30 cellular contexts compared by ENCODE assay signal in genomic region chr1:228284148-228284495, GRCh38.
"Had no signal": no experiment of that assay in that cellular context is flagged by ENCODE, and none has a peak within 500 bp of the region (broad histone marks: within the 10 kb centered on the region; RNA-seq: fewer than 3 reads in every experiment).

No MANE protein-coding gene starts in this region.

- DNase-seq: activated CD4-positive, alpha-beta T cell treated with anti-CD3 and anti-CD28 coated beads, Interleukin-2, amount 10 ng/mL, durations not matched to agents 24 days and 14 days; activated CD4-positive, alpha-beta T cell treated with anti-CD3 and anti-CD28 coated beads, Interleukin-2, amount 50 U/mL, for 4 hours; activated CD8-positive, alpha-beta T cell treated with anti-CD3 and anti-CD28 coated beads for 36 hours; activated gamma-delta T cell treated with Interleukin-2 at 50 U/mL for 16 hours; activated naive CD8-positive, alpha-beta T cell treated with anti-CD3 and anti-CD28 coated beads for 36 hours; activated T-cell treated with anti-CD3 and anti-CD28 coated beads for 4 hours; activated T-cell treated with anti-CD3 and anti-CD28 coated beads, Interleukin-2, amount 50 U/mL, for 4 hours; amniotic stem cell; caudate nucleus; Karpas-422; KBM-7; NCI-H1105; NCI-H1436; NCI-H1694; NCI-H1930; NCI-H2081 treated with DMSO at 0.1 percent for 48 hours; NCI-H226; NCI-H446 treated with DMSO at 0.1 percent for 48 hours; NCI-H524; NCI-H69; NK-92 treated with Interleukin-12 subunit alpha and Interleukin-12 subunit beta, amount 100 ng/mL, for 24 hours; PC-9; SHP77; SK-N-SH had no signal

- H3K27me3 Mint-ChIP-seq: activated CD4-positive, alpha-beta T cell treated with anti-CD3 and anti-CD28 coated beads, Interleukin-2, amount 10 ng/mL, durations not matched to agents 24 days and 14 days; activated CD8-positive, alpha-beta T cell treated with anti-CD3 and anti-CD28 coated beads for 36 hours; activated naive CD8-positive, alpha-beta T cell treated with anti-CD3 and anti-CD28 coated beads for 36 hours; IgD-negative memory B cell had no signal

- H3K4me1 ChIP-seq: SJSA1 had no signal

- H3K9me3 ChIP-seq: SJSA1, SK-N-SH had no signal

- H3K27me3 ChIP-seq: SJSA1 had no signal

- H3K4me3 ChIP-seq: PC-9, SJSA1 had no signal

- H3K36me3 Mint-ChIP-seq: activated naive CD8-positive, alpha-beta T cell treated with anti-CD3 and anti-CD28 coated beads for 36 hours; IgD-negative memory B cell had no signal

- H3K36me3 ChIP-seq: SJSA1 had no signal

- H3K4me1 Mint-ChIP-seq: activated CD4-positive, alpha-beta T cell treated with anti-CD3 and anti-CD28 coated beads, Interleukin-2, amount 10 ng/mL, durations not matched to agents 24 days and 14 days; IgD-negative memory B cell had no signal

- H3K27ac Mint-ChIP-seq: activated CD4-positive, alpha-beta T cell treated with anti-CD3 and anti-CD28 coated beads, Interleukin-2, amount 10 ng/mL, durations not matched to agents 24 days and 14 days; activated CD8-positive, alpha-beta T cell treated with anti-CD3 and anti-CD28 coated beads for 36 hours; activated naive CD8-positive, alpha-beta T cell treated with anti-CD3 and anti-CD28 coated beads for 36 hours; activated T-helper 1 cell treated with anti-CD3 and anti-CD28 coated beads, Interleukin-12 subunit alpha, Interleukin-12 subunit beta, Interleukin-2, Interleukin-4 antibody, amounts not matched to agents 30 ng/mL and 10 ng/mL and 1 ng/mL, durations not matched to agents 14 hours and 24 hours and 36 hours; IgD-negative memory B cell; T-helper 1 cell treated with Interleukin-12 subunit alpha and Interleukin-12 subunit beta and Interleukin-4 antibody, amounts not matched to agents 30 μg/mL and 1 μg/mL, for 36 hours; T-helper 2 cell treated with Interferon-gamma antibody and Interleukin-4, amounts not matched to agents 5 μg/mL and 100 μg/mL, for 36 hours had no signal

- H3K27ac ChIP-seq: PC-9, RWPE1, SJSA1 had no signal

- H3K9me3 Mint-ChIP-seq: activated CD4-positive, alpha-beta T cell treated with anti-CD3 and anti-CD28 coated beads, Interleukin-2, amount 10 ng/mL, durations not matched to agents 24 days and 14 days; activated CD8-positive, alpha-beta T cell treated with anti-CD3 and anti-CD28 coated beads for 36 hours; activated naive CD8-positive, alpha-beta T cell treated with anti-CD3 and anti-CD28 coated beads for 36 hours; activated T-cell treated with anti-CD3 and anti-CD28 coated beads, Interleukin-2, amount 50 U/mL, for 4 hours; activated T-helper 1 cell treated with anti-CD3 and anti-CD28 coated beads, Interleukin-12 subunit alpha, Interleukin-12 subunit beta, Interleukin-2, Interleukin-4 antibody, amounts not matched to agents 30 ng/mL and 10 ng/mL and 1 ng/mL, durations not matched to agents 14 hours and 24 hours and 36 hours; IgD-negative memory B cell; T-helper 1 cell treated with Interleukin-12 subunit alpha and Interleukin-12 subunit beta and Interleukin-4 antibody, amounts not matched to agents 30 μg/mL and 1 μg/mL, for 36 hours; T-helper 2 cell treated with Interferon-gamma antibody and Interleukin-4, amounts not matched to agents 5 μg/mL and 100 μg/mL, for 36 hours had no signal

- H3K4me3 Mint-ChIP-seq: activated CD4-positive, alpha-beta T cell treated with anti-CD3 and anti-CD28 coated beads, Interleukin-2, amount 10 ng/mL, durations not matched to agents 24 days and 14 days; activated CD8-positive, alpha-beta T cell treated with anti-CD3 and anti-CD28 coated beads for 36 hours; activated naive CD8-positive, alpha-beta T cell treated with anti-CD3 and anti-CD28 coated beads for 36 hours; activated T-cell treated with anti-CD3 and anti-CD28 coated beads, Interleukin-2, amount 50 U/mL, for 4 hours; activated T-helper 1 cell treated with anti-CD3 and anti-CD28 coated beads, Interleukin-12 subunit alpha, Interleukin-12 subunit beta, Interleukin-2, Interleukin-4 antibody, amounts not matched to agents 30 ng/mL and 10 ng/mL and 1 ng/mL, durations not matched to agents 14 hours and 24 hours and 36 hours; IgD-negative memory B cell; T-helper 1 cell treated with Interleukin-12 subunit alpha and Interleukin-12 subunit beta and Interleukin-4 antibody, amounts not matched to agents 30 μg/mL and 1 μg/mL, for 36 hours; T-helper 2 cell treated with Interferon-gamma antibody and Interleukin-4, amounts not matched to agents 5 μg/mL and 100 μg/mL, for 36 hours had no signal

- ATAC-seq: activated CD8-positive, alpha-beta T cell treated with anti-CD3 and anti-CD28 coated beads for 36 hours; activated T-cell treated with anti-CD3 and anti-CD28 coated beads, Interleukin-2, amount 50 U/mL, for 4 hours had no signal
